In the genomic region with DNA sequence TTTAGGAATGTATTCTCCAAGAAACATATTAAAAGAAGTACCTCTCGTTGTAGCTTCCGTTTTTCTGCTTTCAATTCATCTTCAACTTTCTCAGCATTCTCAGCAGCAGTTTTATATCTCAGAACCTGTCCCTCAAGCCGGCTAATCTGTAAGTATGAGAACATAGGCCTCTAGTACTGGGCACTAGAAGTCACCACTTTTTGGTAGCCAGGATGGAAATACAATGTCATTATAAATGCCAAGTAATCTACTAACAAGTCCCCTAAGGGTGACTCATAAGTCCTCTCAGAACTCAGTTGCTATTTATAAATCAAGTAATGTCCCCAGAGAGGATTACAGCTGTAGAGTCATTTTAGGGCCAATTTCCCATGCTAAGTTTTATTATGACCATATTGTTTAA, we compare ENCODE assay signal across 8 cellular contexts.
DNase-seq lines count a peak whose midpoint lies in the region; ATAC-seq and TF ChIP-seq lines count a peak whose summit lies in the region.

No MANE protein-coding gene starts in this region.

- peaks cover 17% of the 10 kb centered on the region for H3K36me3 Mint-ChIP-seq in activated naive CD8-positive, alpha-beta T cell

- no peaks in the 10 kb centered on the region for H3K27me3 Mint-ChIP-seq in activated naive CD8-positive, alpha-beta T cell

- peaks cover 23% of the 10 kb centered on the region for H3K4me1 ChIP-seq in A673 (ENCODE audit: insufficient read depth, low read length, poor library complexity, severe bottlenecking)
- H3K4me1 ChIP-seq in hepatocyte (ENCODE audit: insufficient read depth) = no peaks in the 10 kb centered on the region

- WGBS in hepatocyte (ENCODE audit: low lambda C conversion rate, missing lambda C conversion rate) = 89% methylated on average over 3 of the region's 3 CpGs

- POLR2A ChIA-PET in A673 (lab: Charles Lee; ENCODE audit: low non-redundant PET) = no interaction called here

- BruUV-seq in A673 (replicated peaks; lab: Mats Ljungman, UMichigan) = no TSS peak

- DNase-seq in A673 (ENCODE audit: low spot score) = peak; percentile 87
- peak; percentile 89 for DNase-seq in myocyte (ENCODE audit: low read depth)
- DNase-seq in hepatocyte (ENCODE audit: low spot score) = no peak
- DNase-seq in UCSD-AML1 (lab: John Stamatoyannopoulos, UW; ENCODE audit: unreplicated experiment) = no peak
- DNase-seq in NK-92 (lab: John Stamatoyannopoulos, UW; ENCODE audit: unreplicated experiment) = no peak

- peaks cover 50% of the 10 kb centered on the region for H3K36me3 ChIP-seq in A673 (ENCODE audit: insufficient read depth, low read length, poor library complexity, severe bottlenecking)
- no peaks in the 10 kb centered on the region for H3K36me3 ChIP-seq in hepatocyte (replicated peaks; ENCODE audit: insufficient read depth, low read depth)

- no peaks in the 10 kb centered on the region for H3K9me3 Mint-ChIP-seq in activated naive CD8-positive, alpha-beta T cell (ENCODE audit: low read depth)

- no peak for TF ChIP-seq CTCF in A673 (conservative IDR thresholded peaks at IDR 0.05; ENCODE audit: low read depth, low read length)
- TF ChIP-seq CTCF in hepatocyte (IDR thresholded peaks at IDR 0.05; ENCODE audit: poor library complexity) = no peak

- H3K27ac ChIP-seq in A673 (ENCODE audit: low read depth, low read length, poor library complexity, severe bottlenecking) (peak overlapping the region; percentile 32), hepatocyte (no peak overlapping the region)

- no peaks in the 10 kb centered on the region for H4K20me1 ChIP-seq in hepatocyte (ENCODE audit: insufficient read depth, poor library complexity, severe bottlenecking)

- H3K27ac Mint-ChIP-seq in activated naive CD8-positive, alpha-beta T cell = peak overlapping the region; percentile 97

- intact Hi-C loops in A673 (cut with micrococcal nuclease; ENCODE audit: unreplicated experiment) = no loop called here

- H3K9me2 ChIP-seq in hepatocyte (replicated peaks; ENCODE audit: insufficient read depth) = no peaks in the 10 kb centered on the region

- peak overlapping the region; percentile 69 for H3K4me3 Mint-ChIP-seq in activated naive CD8-positive, alpha-beta T cell

- H3K4me2 ChIP-seq in hepatocyte = no peak overlapping the region

- H3K9me3 ChIP-seq in A673 (ENCODE audit: low read depth, low read length, poor library complexity, severe bottlenecking) (no peaks in the 10 kb centered on the region), hepatocyte (ENCODE audit: low read depth) (no peaks in the 10 kb centered on the region)

- H2AFZ ChIP-seq in hepatocyte = no peak overlapping the region

- peaks cover 19% of the 10 kb centered on the region for H3K4me1 Mint-ChIP-seq in activated naive CD8-positive, alpha-beta T cell (ENCODE audit: low read depth)

- H3K79me2 ChIP-seq in hepatocyte = no peaks in the 10 kb centered on the region

- H3K27me3 ChIP-seq in A673 (replicated peaks; ENCODE audit: insufficient read depth, low read depth, low read length, poor library complexity) (no peaks in the 10 kb centered on the region), hepatocyte (no peaks in the 10 kb centered on the region)

- ATAC-seq in GM19023 (IDR thresholded peaks at IDR 0.05; ENCODE audit: unreplicated experiment) (peak; percentile 50), HG03175 (IDR thresholded peaks at IDR 0.05; ENCODE audit: unreplicated experiment) (peak; percentile 88)

- H3K4me3 ChIP-seq in A673 (ENCODE audit: low read depth, low read length, poor library complexity, severe bottlenecking) = no peak overlapping the region
- H3K4me3 ChIP-seq in hepatocyte = no peak overlapping the region

- CTCF ChIA-PET in A673 (lab: Charles Lee) = interaction anchor here (0.7 kb wide), 1 partner anchor 162 kb away, joined by 4 read pairs; no protein-coding TSS in a partner anchor

Comparison
In these comparisons a context has a peak if more than half of its experiments do, and no peak if none do; other contexts are left out.
1. DNase-seq: peak in A673 (single experiment) and myocyte (single experiment); none in hepatocyte (single experiment), UCSD-AML1 (single experiment) and NK-92 (single experiment).